ENCODE assay signal across 2 cellular contexts in genomic region chr16:46916980-46917379, GRCh38.
TF ChIP-seq lines count a peak whose summit lies in the region.

No MANE protein-coding gene starts in this region.

TF ChIP-seq in A549, 52 proteins besides CTCF, POLR2A, EP300 and RAD21:
- TF ChIP-seq, protein P1, sequence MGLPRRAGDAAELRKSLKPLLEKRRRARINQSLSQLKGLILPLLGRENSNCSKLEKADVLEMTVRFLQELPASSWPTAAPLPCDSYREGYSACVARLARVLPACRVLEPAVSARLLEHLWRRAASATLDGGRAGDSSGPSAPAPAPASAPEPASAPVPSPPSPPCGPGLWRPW (IDR thresholded peaks at IDR 0.05) = no peak
- TF ChIP-seq, protein P2, sequence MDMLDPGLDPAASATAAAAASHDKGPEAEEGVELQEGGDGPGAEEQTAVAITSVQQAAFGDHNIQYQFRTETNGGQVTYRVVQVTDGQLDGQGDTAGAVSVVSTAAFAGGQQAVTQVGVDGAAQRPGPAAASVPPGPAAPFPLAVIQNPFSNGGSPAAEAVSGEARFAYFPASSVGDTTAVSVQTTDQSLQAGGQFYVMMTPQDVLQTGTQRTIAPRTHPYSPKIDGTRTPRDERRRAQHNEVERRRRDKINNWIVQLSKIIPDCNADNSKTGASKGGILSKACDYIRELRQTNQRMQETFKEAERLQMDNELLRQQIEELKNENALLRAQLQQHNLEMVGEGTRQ (IDR thresholded peaks at IDR 0.05) = peak; percentile 57
TF ChIP-seq in A549: peak in this region for 1.

TF ChIP-seq in H1, 55 proteins besides CTCF, POLR2A, EP300 and RAD21:
- TF ChIP-seq, protein P2 (IDR thresholded peaks at IDR 0.05; ENCODE audit: low read length) = peak; percentile 71
- TF ChIP-seq SP2 (IDR thresholded peaks at IDR 0.05; ENCODE audit: low read length) = no peak
TF ChIP-seq in H1: peak in this region for 1.
